Comparison of ENCODE assay signal across 8 cellular contexts in genomic region chr19:48719263-48720171, GRCh38. TPM values are rescaled to one million over a fixed set of nuclear protein-coding genes. Genes with fewer than 3 reads are reported as not detected.
DNase-seq lines count a peak whose midpoint lies in the region; ATAC-seq and TF ChIP-seq lines count a peak whose summit lies in the region.

Gene MAMSTR (minus strand): TSS chr19:48719725. CDS start chr19:48719031, 694 bp downstream.

- CTCF ChIA-PET in BJ (lab: Yijun Ruan, JAX) = no interaction called here

- H3K4me2 ChIP-seq in MM.1S (ENCODE audit: low read depth, low read length) = peak within 1 kb of the TSS; percentile 84

- DNase-seq in BJ (ENCODE audit: low read depth) (no peak), MM.1S (no peak), nephron progenitor cell (no peak), SW480 (ENCODE audit: low spot score) (no peak), NCI-H524 treated with DMSO at 0.1 percent for 48 hours (lab: John Stamatoyannopoulos, UW) (no peak), AG20443 (ENCODE audit: low spot score) (no peak)

- H3K27ac Mint-ChIP-seq in nephron progenitor cell = peak within 1 kb of the TSS; percentile 99

- H3K27me3 Mint-ChIP-seq in nephron progenitor cell (ENCODE audit: low read depth, poor library complexity) = peaks cover 6% of the 10 kb centered on the region

- peak within 1 kb of the TSS; percentile 60 for H2AFZ ChIP-seq in MM.1S (ENCODE audit: low read length)

- no peaks in the 10 kb centered on the region for H3K9me3 Mint-ChIP-seq in nephron progenitor cell

- H3K4me1 ChIP-seq in MM.1S (ENCODE audit: low read length) (peaks cover 10% of the 10 kb centered on the region; the same call in 1 of the 2 replicates), duodenal mucosa (ENCODE audit: control insufficient read depth in 1 of 2, insufficient read depth in 2 of 2, low read length in 2 of 2) (peaks cover 20 to 27% of the 10 kb centered on the region in 2 donors)

- no peaks in the 10 kb centered on the region for H3K36me3 ChIP-seq in BJ (ENCODE audit: control insufficient read depth, insufficient read depth, low read length)
- H3K36me3 ChIP-seq in MM.1S (replicated peaks; ENCODE audit: insufficient read depth, low read length) = no peaks in the 10 kb centered on the region
- H3K36me3 ChIP-seq in duodenal mucosa (ENCODE audit: control insufficient read depth in 1 of 2, insufficient read depth in 2 of 2, low read length in 2 of 2) = no peaks in the 10 kb centered on the region

- no peaks in the 10 kb centered on the region for H3K9me2 ChIP-seq in MM.1S (replicated peaks; ENCODE audit: insufficient read depth, low read length)

- H3K4me1 Mint-ChIP-seq in nephron progenitor cell = peaks cover 60% of the 10 kb centered on the region

- H3K36me3 Mint-ChIP-seq in nephron progenitor cell (ENCODE audit: low read depth) = no peaks in the 10 kb centered on the region

- TF ChIP-seq CTCF in BJ (IDR thresholded peaks at IDR 0.05; ENCODE audit: insufficient read depth, low read depth, low read length) (no peak), MM.1S (IDR thresholded peaks at IDR 0.05; ENCODE audit: low read length) (no peak), nephron progenitor cell (IDR thresholded peaks at IDR 0.05) (no peak)

- peak within 1 kb of the TSS; percentile 62; the same call in 1 of the 2 replicates for H3K27ac ChIP-seq in MM.1S (ENCODE audit: low read length)
- H3K27ac ChIP-seq in duodenal mucosa (ENCODE audit: low read depth, low read length) = no peak within 1 kb of the TSS

- H3K79me2 ChIP-seq in MM.1S (ENCODE audit: low read length) = no peaks in the 10 kb centered on the region

- H3K4me3 ChIP-seq in BJ (ENCODE audit: low read depth, low read length) (peak within 1 kb of the TSS; percentile 58; the same call in 1 of the 2 replicates), MM.1S (ENCODE audit: low read length) (peak within 1 kb of the TSS; percentile 66), duodenal mucosa (ENCODE audit: low read depth in 1 of 2, low read length in 2 of 2) (peak within 1 kb of the TSS; percentile 69 to 86)

- H3K9ac ChIP-seq in MM.1S (ENCODE audit: low read length) (peak within 1 kb of the TSS; percentile 71; the same call in 1 of the 2 replicates), duodenal mucosa (ENCODE audit: low read depth in 1 of 2, low read length in 2 of 2) (peak within 1 kb of the TSS in 1 of 2 donors; percentile 58)

- no peak for ATAC-seq in activated CD4-positive, CD25-positive, alpha-beta regulatory T cell treated with anti-CD3 and anti-CD28 coated beads, Interleukin-2, amount 50 U/mL, for 24 hours

- peak within 1 kb of the TSS; percentile 99 for H3K4me3 Mint-ChIP-seq in nephron progenitor cell

- H3F3A ChIP-seq in MM.1S (ENCODE audit: insufficient read depth, low read length) = no peaks in the 10 kb centered on the region

- H3K9me3 ChIP-seq in MM.1S (replicated peaks; ENCODE audit: insufficient read depth, low read length) (no peaks in the 10 kb centered on the region), duodenal mucosa (ENCODE audit: control insufficient read depth in 1 of 2, low read length in 2 of 2) (no peaks in the 10 kb centered on the region)

- no peaks in the 10 kb centered on the region for H4K20me1 ChIP-seq in MM.1S (ENCODE audit: insufficient read depth, low read length)

- POLR2A ChIA-PET in BJ (lab: Charles Lee) = no interaction called here

- H3K27me3 ChIP-seq in BJ (ENCODE audit: control insufficient read depth, insufficient read depth, low read length) (no peaks in the 10 kb centered on the region), MM.1S (replicated peaks; ENCODE audit: insufficient read depth, low read length) (peaks cover 54% of the 10 kb centered on the region), duodenal mucosa (ENCODE audit: control insufficient read depth in 1 of 2, insufficient read depth in 2 of 2, low read length in 2 of 2) (no peaks in the 10 kb centered on the region)

RNA-seq across cellular contexts. Expression of gene MAMSTR, which starts in this region (rescaled TPM):
- polyA plus RNA-seq in BJ (2011; rRNA removed) = 0.86 and 1.5 TPM in 2 replicates
- polyA minus RNA-seq in BJ (2011; rRNA and poly(A)+ RNA removed) = 1.1 and 1.6 TPM in 2 replicates
